8 cellular contexts compared by ENCODE assay signal in genomic region chr4:184745747-184746531, GRCh38. TPM values are rescaled to one million over a fixed set of nuclear protein-coding genes. Genes with fewer than 3 reads are reported as not detected.
DNase-seq lines count a peak whose midpoint lies in the region; FAIRE-seq and TF ChIP-seq lines count a peak whose summit lies in the region.

No MANE protein-coding gene starts in this region.

- H3K4me2 ChIP-seq in keratinocyte (ENCODE audit: control insufficient read depth, extremely low read depth, insufficient read depth, low read depth, low read length), result peak overlapping the region; percentile 39

- dilution Hi-C loops in keratinocyte (cut with MboI; ENCODE audit: extremely low pct_ligation_motif_present, low sequenced_read_pairs), result no loop called here

- FAIRE-seq in keratinocyte (lab: Jason Lieb, UNC), result peak; percentile 73

- H3K27ac ChIP-seq in VCaP (peak overlapping the region; percentile 97), breast epithelium (peak overlapping the region; percentile 90 to 95), keratinocyte (ENCODE audit: control insufficient read depth, insufficient read depth, low read length) (peak overlapping the region; percentile 22)

- no peaks in the 10 kb centered on the region for H3K79me2 ChIP-seq in keratinocyte (ENCODE audit: control insufficient read depth, insufficient read depth, low read length)

- DNase-seq in DMS 273 (lab: John Stamatoyannopoulos, UW; ENCODE audit: unreplicated experiment), result peak; percentile 82
- peak; percentile 54 for DNase-seq in HCEC 1CT
- DNase-seq in NCI-H2107 treated with DMSO at 0.1 percent for 48 hours (lab: John Stamatoyannopoulos, UW; ENCODE audit: unreplicated experiment), result peak; percentile 20
- peak; percentile 75 to 79 for DNase-seq in breast epithelium (ENCODE audit: low spot score in 2 of 2)
- DNase-seq in keratinocyte (ENCODE audit: low read depth, low spot score), result no peak
- peak; percentile 42 for DNase-seq in stimulated activated CD4-positive, alpha-beta T cell treated with anti-CD3 and anti-CD28 coated beads, Interleukin-15, amount 100 ng/mL, for 1 hour (ENCODE audit: low read depth in 1 of 2, low spot score in 1 of 2)
- no peak for DNase-seq in T1000 (lab: John Stamatoyannopoulos, UW)

- no peaks in the 10 kb centered on the region for H3K27me3 ChIP-seq in breast epithelium
- H3K27me3 ChIP-seq in keratinocyte (ENCODE audit: control insufficient read depth, extremely low read depth, insufficient read depth, low read length), result no peaks in the 10 kb centered on the region

- TF ChIP-seq POLR2A in breast epithelium (IDR thresholded peaks at IDR 0.05), result no peak

- H3K9me1 ChIP-seq in keratinocyte (ENCODE audit: control insufficient read depth, extremely low read depth, insufficient read depth, low read length), result no peaks in the 10 kb centered on the region

- no peaks in the 10 kb centered on the region for H4K20me1 ChIP-seq in keratinocyte (ENCODE audit: control insufficient read depth, extremely low read depth, insufficient read depth, low read length)

- H2AFZ ChIP-seq in keratinocyte (ENCODE audit: control insufficient read depth, low read length), result peak overlapping the region; percentile 41

- H3K9me3 ChIP-seq in breast epithelium (no peaks in the 10 kb centered on the region), keratinocyte (ENCODE audit: control insufficient read depth, low read depth, low read length) (no peaks in the 10 kb centered on the region)

- H3K9ac ChIP-seq in keratinocyte (ENCODE audit: control insufficient read depth, extremely low read depth, insufficient read depth, low read length), result peak overlapping the region; percentile 23

- TF ChIP-seq CTCF in VCaP (conservative IDR thresholded peaks at IDR 0.05) (peak; percentile 93), breast epithelium (IDR thresholded peaks at IDR 0.05) (peak; percentile 81 to 89 (median 86)), keratinocyte (optimal IDR thresholded peaks at IDR 0.05 in 1 of 3, IDR thresholded peaks at IDR 0.05 in 1 of 3, conservative IDR thresholded peaks at IDR 0.05 in 1 of 3; ENCODE audit: extremely low read depth in 1 of 3, insufficient read depth in 2 of 3, low read length in 3 of 3) (peak in 2 of 3 experiments; percentile 75 to 81)

- H3K4me3 ChIP-seq in breast epithelium (peak overlapping the region in 2 of 3 donors; percentile 0 to 30), keratinocyte (ENCODE audit: control insufficient read depth in 2 of 3, extremely low read depth in 1 of 3, insufficient read depth in 2 of 3, low read depth in 1 of 3, low read length in 3 of 3) (no peak overlapping the region)

- H3K36me3 ChIP-seq in breast epithelium, result no peaks in the 10 kb centered on the region
- H3K36me3 ChIP-seq in keratinocyte (ENCODE audit: control insufficient read depth in 2 of 2, extremely low read depth in 1 of 2, insufficient read depth in 2 of 2, low read length in 2 of 2), result no peaks in the 10 kb centered on the region

- intact Hi-C loops in breast epithelium (cut with DNase I; ENCODE audit: low total_unique reads), result loop anchor here (5.0 to 10.0 kb wide), 2 partner anchors 69 to 391 kb away; no protein-coding TSS in a partner anchor

- H3K4me1 ChIP-seq in breast epithelium, result peaks cover 12 to 25% of the 10 kb centered on the region in 2 donors
- peaks cover 35% of the 10 kb centered on the region for H3K4me1 ChIP-seq in keratinocyte (ENCODE audit: control insufficient read depth, extremely low read depth, insufficient read depth, low read length)

RNA-seq across cellular contexts. Expression of gene CENPU, which starts 12.0 kb away (rescaled TPM):
- 1 to 10 TPM; 2.2 to 4.3 (median 2.6) TPM for total RNA-seq in breast epithelium
- polyA plus RNA-seq in keratinocyte, result 3.3 to 12.5 TPM (median 7.9 TPM) in 3 replicates
- polyA plus RNA-seq in keratinocyte (2011; ENCODE audit: low read depth), result 5.9 TPM
- polyA plus RNA-seq in keratinocyte (2011; cell fraction: cytosol; rRNA removed), result 2.7 and 5.8 TPM in 2 replicates
- 3.9 and 4.7 TPM in 2 replicates for polyA plus RNA-seq in keratinocyte (2011; cell fraction: nucleus; rRNA removed)
- 5.3 and 8.5 TPM in 2 replicates for polyA plus RNA-seq in keratinocyte (2012; ENCODE audit: low replicate concordance)
- polyA minus RNA-seq in keratinocyte, result 0.85 to 7.4 TPM in 2 of 3 replicates, not detected in the other
- polyA minus RNA-seq in keratinocyte (2011; cell fraction: cytosol; rRNA and poly(A)+ RNA removed), result 1.2 TPM
- 2.4 and 3.4 TPM in 2 replicates for polyA minus RNA-seq in keratinocyte (2011; cell fraction: nucleus; rRNA and poly(A)+ RNA removed)

Comparison
In these comparisons a context has a peak if more than half of its experiments do, and no peak if none do; other contexts are left out.
1. DNase-seq: peak in DMS 273 (single experiment), HCEC 1CT (single experiment), NCI-H2107 treated with DMSO at 0.1 percent for 48 hours (single experiment), breast epithelium (2 of 2) and stimulated activated CD4-positive, alpha-beta T cell treated with anti-CD3 and anti-CD28 coated beads, Interleukin-15, amount 100 ng/mL, for 1 hour (2 of 2); none in keratinocyte (single experiment) and T1000 (single experiment).
2. H3K27ac ChIP-seq: peak in every context shown above with its lines; median percentile 97 in VCaP; 92 in breast epithelium; 22 in keratinocyte.
3. H3K4me3 ChIP-seq: peak in breast epithelium (2 of 3); none in keratinocyte (0 of 3).
4. Peak in every context shown above with its lines, with median percentiles within 50 percentile points of each other: CTCF ChIP-seq.